ENCODE assay signal across 23 cellular contexts in genomic region chr14:90727082-90727481, GRCh38.
A peak's percentile ranks its signal among the peaks of the same experiment; 100 is the strongest.
DNase-seq lines count a peak whose midpoint lies in the region; ATAC-seq and TF ChIP-seq lines count a peak whose summit lies in the region.
"Had no signal": no experiment of that assay in that cellular context is flagged by ENCODE, and none has a peak within 500 bp of the region (broad histone marks: within the 10 kb centered on the region; RNA-seq: fewer than 3 reads in every experiment).

No MANE protein-coding gene starts in this region.

- H3K4me1 ChIP-seq in rectal smooth muscle tissue (ENCODE audit: control insufficient read depth, insufficient read depth, low read length): peaks cover 8% of the 10 kb centered on the region
- H3K4me1 ChIP-seq: HAP-1 had no signal

- peak overlapping the region in 58 of 59 donors; percentile 53 to 97 (median 86) for H3K27ac ChIP-seq in dorsolateral prefrontal cortex
- peak overlapping the region; percentile 76 for H3K27ac ChIP-seq in layer of hippocampus (ENCODE audit: low read depth, low read length)
- H3K27ac ChIP-seq in rectal smooth muscle tissue (ENCODE audit: low read depth, low read length): peak overlapping the region; percentile 38
- no peak overlapping the region for H3K27ac ChIP-seq in WERI-Rb-1
- H3K27ac ChIP-seq: 22Rv1, lower lobe of right lung, right atrium auricular region, SK-N-MC, suprapubic skin had no signal

- H3K9me3 ChIP-seq in WERI-Rb-1 (ENCODE audit: severe bottlenecking): no peaks in the 10 kb centered on the region
- H3K9me3 ChIP-seq: HAP-1, lower lobe of right lung, right atrium auricular region, suprapubic skin had no signal

- H3K36me3 ChIP-seq in rectal smooth muscle tissue (ENCODE audit: control insufficient read depth, insufficient read depth, low read length) (no peaks in the 10 kb centered on the region), WERI-Rb-1 (peaks cover 60% of the 10 kb centered on the region)
- H3K36me3 ChIP-seq: HAP-1, lower lobe of right lung, right atrium auricular region, suprapubic skin had no signal

- intact Hi-C loops in dorsolateral prefrontal cortex (cut with DNase I): no loop called here

- H3K4me3 ChIP-seq in dorsolateral prefrontal cortex (peak overlapping the region in 54 of 59 donors; percentile 1 to 60 (median 36)), rectal smooth muscle tissue (ENCODE audit: low read length) (no peak overlapping the region), WERI-Rb-1 (ENCODE audit: low read depth, low read length) (no peak overlapping the region)
- H3K4me3 ChIP-seq: HAP-1, lower lobe of right lung, right atrium auricular region, SK-N-MC, suprapubic skin had no signal

- no peak overlapping the region for H3K9ac ChIP-seq in rectal smooth muscle tissue (ENCODE audit: low read length)

- TF ChIP-seq CTCF in dorsolateral prefrontal cortex (IDR thresholded peaks at IDR 0.05 in 54 of 56, conservative IDR thresholded peaks at IDR 0.05 in 2 of 56; ENCODE audit: low read depth in 1 of 56, partially characterized antibody in 56 of 56): no peak
- TF ChIP-seq CTCF in WERI-Rb-1 (IDR thresholded peaks at IDR 0.05; ENCODE audit: low read depth, low read length): no peak

- peak; percentile 69 for DNase-seq in Ammon's horn (ENCODE audit: low spot score)
- DNase-seq in dorsolateral prefrontal cortex: peak in 5 of 10 donors; percentile 25 to 65 (median 39)
- DNase-seq in WERI-Rb-1: no peak
- DNase-seq in activated T-cell treated with anti-CD3 and anti-CD28 coated beads, Interleukin-2, amount 50 U/mL, for 48 hours: no peak
- DNase-seq: activated CD4-positive, alpha-beta T cell treated with anti-CD3 and anti-CD28 coated beads, Interleukin-2, amount 50 U/mL, for 4 hours; activated CD8-positive, alpha-beta memory T cell treated with anti-CD3 and anti-CD28 coated beads, Interleukin-2, amount 50 U/mL, for 48 hours; activated effector memory CD4-positive, alpha-beta T cell treated with anti-CD3 and anti-CD28 coated beads, Interleukin-2, amount 50 U/mL, for 16 hours; CD8-positive, alpha-beta T cell; DMS153; GDM1; KBM-7; MM.1S; NCI-H524 treated with DMSO at 0.1 percent for 48 hours had no signal

- H3K27me3 ChIP-seq in dorsolateral prefrontal cortex (no peaks in the 10 kb centered on the region), layer of hippocampus (ENCODE audit: control insufficient read depth, insufficient read depth, low read length) (no peaks in the 10 kb centered on the region), rectal smooth muscle tissue (ENCODE audit: control insufficient read depth, insufficient read depth, low read length) (no peaks in the 10 kb centered on the region), WERI-Rb-1 (ENCODE audit: insufficient read depth, low read depth, severe bottlenecking) (no peaks in the 10 kb centered on the region)
- H3K27me3 ChIP-seq: right atrium auricular region, suprapubic skin had no signal

- ATAC-seq in HG02973 (IDR thresholded peaks at IDR 0.05; ENCODE audit: unreplicated experiment) (no peak), HG03342 (IDR thresholded peaks at IDR 0.05; ENCODE audit: unreplicated experiment) (no peak)
- ATAC-seq: CD8-positive, alpha-beta T cell had no signal

Comparison
In these comparisons a context has a peak if more than half of its experiments do, and no peak if none do; other contexts are left out.
1. H3K4me3 ChIP-seq: peak in dorsolateral prefrontal cortex (54 of 59); none in rectal smooth muscle tissue (single experiment) and WERI-Rb-1 (single experiment).